ENCODE assay signal across 1 cellular context in the genomic region with DNA sequence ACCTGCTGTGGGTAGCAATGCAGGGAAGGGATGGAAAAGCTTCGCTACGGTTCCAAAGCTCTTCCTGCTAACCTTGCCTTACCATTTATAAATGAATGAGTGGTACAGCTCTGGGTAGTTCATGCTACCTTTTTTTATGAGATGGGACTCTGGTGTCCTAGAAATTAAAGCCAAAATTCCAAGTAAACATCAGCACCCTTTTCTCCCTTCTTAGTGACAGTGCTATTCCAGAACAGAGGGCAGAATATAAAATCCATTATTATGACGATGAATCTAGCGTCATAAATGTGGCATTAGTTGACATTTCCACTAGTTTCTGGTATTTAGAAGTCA.
TF ChIP-seq lines count a peak whose summit lies in the region.

No MANE protein-coding gene starts in this region.

TF ChIP-seq in endothelial cell of umbilical vein, 7 proteins besides CTCF, POLR2A, EP300 and RAD21:
- TF ChIP-seq, protein P1, sequence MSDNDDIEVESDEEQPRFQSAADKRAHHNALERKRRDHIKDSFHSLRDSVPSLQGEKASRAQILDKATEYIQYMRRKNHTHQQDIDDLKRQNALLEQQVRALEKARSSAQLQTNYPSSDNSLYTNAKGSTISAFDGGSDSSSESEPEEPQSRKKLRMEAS (IDR thresholded peaks at IDR 0.05; ENCODE audit: insufficient read depth, insufficient read length): no peak
- TF ChIP-seq FOS (IDR thresholded peaks at IDR 0.05; ENCODE audit: borderline replicate concordance, insufficient read depth, low read length): no peak
- no peak for TF ChIP-seq EZH2 (IDR thresholded peaks at IDR 0.05; ENCODE audit: borderline replicate concordance, low read depth, low read length, severe bottlenecking)
- no peak for TF ChIP-seq POLR2AphosphoS5 (IDR thresholded peaks at IDR 0.05; ENCODE audit: insufficient read depth, low read depth, low read length)
- peak; percentile 5 for TF ChIP-seq GATA2 (IDR thresholded peaks at IDR 0.05; ENCODE audit: insufficient read depth, insufficient read length, low read depth, low read length)
- TF ChIP-seq MYC (IDR thresholded peaks at IDR 0.05; ENCODE audit: low read depth, low read length): no peak
